ENCODE assay signal across 9 cellular contexts in genomic region chr5:118791986-118792734, GRCh38.
DNase-seq lines count a peak whose midpoint lies in the region; ATAC-seq and TF ChIP-seq lines count a peak whose summit lies in the region.
"Had no signal": no experiment of that assay in that cellular context is flagged by ENCODE, and none has a peak within 500 bp of the region (broad histone marks: within the 10 kb centered on the region; RNA-seq: fewer than 3 reads in every experiment).

No MANE protein-coding gene starts in this region.

- H3K27ac Mint-ChIP-seq in Caco-2 (ENCODE audit: unreplicated experiment), result no peak overlapping the region
- H3K27ac Mint-ChIP-seq: activated naive CD4-positive, alpha-beta T cell treated with anti-CD3 and anti-CD28 coated beads, Interleukin-2, amount 50 U/mL, for 24 hours had no signal

- no peak overlapping the region for H3K9ac ChIP-seq in neuronal stem cell (ENCODE audit: low read depth, low read length, poor library complexity)

- no peak overlapping the region for H2BK12ac ChIP-seq in neuronal stem cell (ENCODE audit: low read length)

- intact Hi-C loops in Caco-2 (cut with micrococcal nuclease; ENCODE audit: unreplicated experiment), result loop anchor here (1.0 to 10.0 kb wide), 11 partner anchors 93 to 1337 kb away; no protein-coding TSS in a partner anchor

- no peak overlapping the region for H2AK5ac ChIP-seq in neuronal stem cell (ENCODE audit: low read depth, low read length)

- H3K4me1 ChIP-seq in Caco-2 (no peaks in the 10 kb centered on the region), neuronal stem cell (ENCODE audit: control insufficient read depth in 2 of 2, insufficient read depth in 1 of 2, low read depth in 1 of 2, low read length in 2 of 2) (peaks cover 0 to 1% of the 10 kb centered on the region in 2 donors)

- H3K36me3 Mint-ChIP-seq in Caco-2 (ENCODE audit: insufficient read depth, unreplicated experiment), result no peaks in the 10 kb centered on the region
- H3K36me3 Mint-ChIP-seq: activated naive CD4-positive, alpha-beta T cell treated with anti-CD3 and anti-CD28 coated beads, Interleukin-2, amount 50 U/mL, for 24 hours had no signal

- H4K91ac ChIP-seq in neuronal stem cell (ENCODE audit: low read depth, low read length, poor library complexity), result no peak overlapping the region

- H3K79me1 ChIP-seq in neuronal stem cell (ENCODE audit: low read depth, low read length), result no peaks in the 10 kb centered on the region

- H3K23ac ChIP-seq in neuronal stem cell (ENCODE audit: low read depth, low read length, poor library complexity), result no peak overlapping the region

- POLR2A ChIA-PET in Caco-2 (lab: Charles Lee), result no interaction called here

- peaks cover 7% of the 10 kb centered on the region for H3K27me3 Mint-ChIP-seq in Caco-2 (ENCODE audit: insufficient read depth, unreplicated experiment)
- H3K27me3 Mint-ChIP-seq: activated naive CD4-positive, alpha-beta T cell treated with anti-CD3 and anti-CD28 coated beads, Interleukin-2, amount 50 U/mL, for 24 hours had no signal

- BruUV-seq in Caco-2 (replicated peaks; lab: Mats Ljungman, UMichigan), result no TSS peak

- no peak overlapping the region for H3K14ac ChIP-seq in neuronal stem cell (ENCODE audit: low read length)

- H3K4me1 Mint-ChIP-seq in Caco-2 (ENCODE audit: low read depth, unreplicated experiment), result no peaks in the 10 kb centered on the region
- H3K4me1 Mint-ChIP-seq: activated naive CD4-positive, alpha-beta T cell treated with anti-CD3 and anti-CD28 coated beads, Interleukin-2, amount 50 U/mL, for 24 hours had no signal

- H2BK15ac ChIP-seq in neuronal stem cell (ENCODE audit: low read length), result no peak overlapping the region

- no peak overlapping the region for H2BK5ac ChIP-seq in neuronal stem cell (ENCODE audit: low read length)

- no peak overlapping the region for H3K4me2 ChIP-seq in neuronal stem cell (ENCODE audit: insufficient read depth, low read length, poor library complexity, severe bottlenecking)

- H4K8ac ChIP-seq in neuronal stem cell (ENCODE audit: low read depth, low read length), result no peak overlapping the region

- no CpG with 5 or more reads among the region's 7 CpGs for WGBS in neuronal stem cell (ENCODE audit: extremely low coverage in 2 of 2, insufficient read length in 2 of 2, insufficient replicate concordance in 1 of 2), 2 donors

- peak overlapping the region; percentile 63 for H3K27ac ChIP-seq in VCaP
- H3K27ac ChIP-seq in neuronal stem cell (replicated peaks; ENCODE audit: low read length), result no peak overlapping the region

- no peak overlapping the region for H3K18ac ChIP-seq in neuronal stem cell (ENCODE audit: low read length)

- no peak overlapping the region for H3K4me3 Mint-ChIP-seq in Caco-2 (ENCODE audit: unreplicated experiment)
- H3K4me3 Mint-ChIP-seq: activated naive CD4-positive, alpha-beta T cell treated with anti-CD3 and anti-CD28 coated beads, Interleukin-2, amount 50 U/mL, for 24 hours had no signal

- no peaks in the 10 kb centered on the region for H3K9me3 Mint-ChIP-seq in Caco-2 (ENCODE audit: unreplicated experiment)
- H3K9me3 Mint-ChIP-seq: activated naive CD4-positive, alpha-beta T cell treated with anti-CD3 and anti-CD28 coated beads, Interleukin-2, amount 50 U/mL, for 24 hours had no signal

- ATAC-seq in GM18868 (IDR thresholded peaks at IDR 0.05; ENCODE audit: unreplicated experiment), result peak; percentile 96
- ATAC-seq in HG03025 (IDR thresholded peaks at IDR 0.05; ENCODE audit: low FRiP score, unreplicated experiment), result peak; percentile 94

- peak overlapping the region; percentile 88 for H2AFZ ChIP-seq in neuronal stem cell (ENCODE audit: low read length)

- CTCF ChIA-PET in Caco-2 (lab: Charles Lee), result no interaction called here

- H3K4me3 ChIP-seq in Caco-2 (ENCODE audit: low read depth, low read length) (no peak overlapping the region), fibroblast of villous mesenchyme (ENCODE audit: low read depth, low read length) (peak overlapping the region; percentile 0), neuronal stem cell (ENCODE audit: low read length in 2 of 2) (no peak overlapping the region)

- H3K36me3 ChIP-seq in Caco-2 (ENCODE audit: control insufficient read depth, insufficient read depth, low read length), result no peaks in the 10 kb centered on the region
- no peaks in the 10 kb centered on the region for H3K36me3 ChIP-seq in neuronal stem cell (replicated peaks in 1 of 2; ENCODE audit: control insufficient read depth in 2 of 2, insufficient read depth in 2 of 2, low read length in 2 of 2)

- H3K4ac ChIP-seq in neuronal stem cell (ENCODE audit: low read length), result no peak overlapping the region

- TF ChIP-seq CTCF in Caco-2 (IDR thresholded peaks at IDR 0.05; ENCODE audit: insufficient read depth in 1 of 2, low read depth in 1 of 2, low read length in 1 of 2, severe bottlenecking in 1 of 2, unreplicated experiment in 1 of 2) (peak; percentile 80 to 83), VCaP (conservative IDR thresholded peaks at IDR 0.05) (peak; percentile 85), fibroblast of villous mesenchyme (IDR thresholded peaks at IDR 0.05; ENCODE audit: insufficient read depth, low read depth, low read length) (peak; percentile 74)

- DNase-seq in Caco-2 (peak; percentile 44 to 55), NCI-H2029 (lab: John Stamatoyannopoulos, UW) (peak; percentile 21), fibroblast of villous mesenchyme (ENCODE audit: low read depth) (peak; percentile 74), neuronal stem cell (ENCODE audit: low spot score) (peak; percentile 27), COLO668 (lab: John Stamatoyannopoulos, UW; ENCODE audit: unreplicated experiment) (no peak)

- H3K9me3 ChIP-seq in Caco-2 (no peaks in the 10 kb centered on the region), neuronal stem cell (replicated peaks in 1 of 2; ENCODE audit: control insufficient read depth in 2 of 2, insufficient read depth in 1 of 2, low read depth in 1 of 2, low read length in 2 of 2) (no peaks in the 10 kb centered on the region)

- H2BK120ac ChIP-seq in neuronal stem cell (ENCODE audit: low read depth, low read length), result no peak overlapping the region

- no peaks in the 10 kb centered on the region for H3K27me3 ChIP-seq in Caco-2 (replicated peaks; ENCODE audit: control insufficient read depth, insufficient read depth, low read length)
- peaks cover 0 to 3% (median 0%) of the 10 kb centered on the region in 3 experiments for H3K27me3 ChIP-seq in neuronal stem cell (ENCODE audit: control insufficient read depth in 3 of 3, insufficient read depth in 3 of 3, low read depth in 1 of 3, low read length in 3 of 3)
